27 cellular contexts compared by ENCODE assay signal in the genomic region with DNA sequence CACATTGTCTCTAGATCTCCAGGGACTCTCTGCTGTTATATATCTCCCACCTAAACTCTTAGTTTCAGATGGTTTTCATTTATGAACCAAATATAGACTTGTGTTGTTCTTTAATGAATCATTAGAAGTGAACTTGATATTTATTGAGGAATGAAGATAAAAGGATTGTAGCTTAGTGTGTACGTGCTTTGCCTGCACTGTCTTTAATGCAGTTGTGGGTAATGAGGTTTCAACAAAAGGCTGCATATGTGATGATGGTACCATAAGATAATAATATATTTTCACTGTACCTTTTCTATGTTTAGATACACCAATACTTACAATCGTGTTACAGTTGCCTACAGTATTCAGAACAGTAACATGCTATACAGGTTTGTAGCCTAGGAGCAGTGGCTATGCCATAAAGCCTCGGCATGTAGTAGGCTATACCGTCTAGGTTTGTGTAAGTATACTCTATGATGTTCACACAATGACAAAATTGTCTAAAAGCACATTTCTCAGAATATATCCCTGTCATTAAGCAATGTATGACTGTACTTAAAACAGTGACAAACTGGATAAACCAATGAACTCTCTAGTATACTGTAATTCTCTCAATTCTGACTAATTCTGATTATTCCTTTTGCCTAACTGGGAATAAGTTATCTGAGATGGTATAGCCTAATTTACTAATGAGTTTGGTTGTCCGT. TPM values are rescaled to one million over a fixed set of nuclear protein-coding genes. Genes with fewer than 3 reads are reported as not detected.
DNase-seq lines count a peak whose midpoint lies in the region; ATAC-seq, FAIRE-seq and TF ChIP-seq lines count a peak whose summit lies in the region.
"Had no signal": no experiment of that assay in that cellular context is flagged by ENCODE, and none has a peak within 500 bp of the region (broad histone marks: within the 10 kb centered on the region; RNA-seq: fewer than 3 reads in every experiment).

No MANE protein-coding gene starts in this region.

- TF ChIP-seq POLR2A in H54 (IDR thresholded peaks at IDR 0.05; ENCODE audit: low read depth, low read length): no peak

- no peak for TF ChIP-seq CTCF in CD8-positive, alpha-beta T cell (IDR thresholded peaks at IDR 0.05)
- no peak for TF ChIP-seq CTCF in neutrophil (IDR thresholded peaks at IDR 0.05)

- no peaks in the 10 kb centered on the region for H3K36me3 Mint-ChIP-seq in CD8-positive, alpha-beta T cell
- H3K36me3 Mint-ChIP-seq in activated T-helper 17 cell treated with anti-CD3 and anti-CD28 coated beads, Interleukin-2, amount 50 U/mL, for 72 hours (ENCODE audit: low read depth): peaks cover 21% of the 10 kb centered on the region
- H3K36me3 Mint-ChIP-seq: activated naive CD8-positive, alpha-beta T cell treated with anti-CD3 and anti-CD28 coated beads for 36 hours had no signal

- no peak for ATAC-seq in CD8-positive, alpha-beta T cell
- peak; percentile 72 for ATAC-seq in activated T-helper 17 cell treated with anti-CD3 and anti-CD28 coated beads, Interleukin-2, amount 50 U/mL, for 72 hours (replicated peaks)
- ATAC-seq in HG02588 (IDR thresholded peaks at IDR 0.05; ENCODE audit: unreplicated experiment): no peak
- ATAC-seq: left lung; naive thymus-derived CD4-positive, alpha-beta T cell; right cardiac atrium had no signal

- no peak for DNase-seq in CD8-positive, alpha-beta T cell
- no peak for DNase-seq in H54 (ENCODE audit: insufficient read length, low spot score)
- no peak for DNase-seq in HEK293T (ENCODE audit: extremely low spot score)
- no peak for DNase-seq in NCI-H510A treated with DMSO at 0.1 percent for 48 hours (lab: John Stamatoyannopoulos, UW)
- DNase-seq: activated CD4-positive, alpha-beta T cell treated with anti-CD3 and anti-CD28 coated beads for 1 hour; activated naive CD8-positive, alpha-beta T cell treated with anti-CD3 and anti-CD28 coated beads for 36 hours; central memory CD4-positive, alpha-beta T cell; EL; HCEC 1CT; left lung; naive thymus-derived CD4-positive, alpha-beta T cell; NCI-H1105; NCI-H2029 treated with DMSO at 0.1 percent for 48 hours; NCI-H226; NCI-H774; pancreas; right cardiac atrium; stimulated activated CD4-positive, alpha-beta T cell treated with anti-CD3 and anti-CD28 coated beads, Interleukin-12 subunit alpha, Interleukin-12 subunit beta, amount 100 ng/mL, for 4 hours; T1000; transverse colon had no signal

- H3K27me3 Mint-ChIP-seq in CD8-positive, alpha-beta T cell (ENCODE audit: low read depth): no peaks in the 10 kb centered on the region
- H3K27me3 Mint-ChIP-seq in activated T-helper 17 cell treated with anti-CD3 and anti-CD28 coated beads, Interleukin-2, amount 50 U/mL, for 72 hours: no peaks in the 10 kb centered on the region
- H3K27me3 Mint-ChIP-seq: activated naive CD8-positive, alpha-beta T cell treated with anti-CD3 and anti-CD28 coated beads for 36 hours; naive thymus-derived CD4-positive, alpha-beta T cell; stimulated activated naive CD8-positive, alpha-beta T cell treated with anti-CD3 and anti-CD28 coated beads, Interleukin-15, Interleukin-2, amounts not matched to agents 100 ng/mL and 50 ng/mL, for 24 hours had no signal

- no peaks in the 10 kb centered on the region for H3K9me3 Mint-ChIP-seq in CD8-positive, alpha-beta T cell
- no peaks in the 10 kb centered on the region for H3K9me3 Mint-ChIP-seq in activated T-helper 17 cell treated with anti-CD3 and anti-CD28 coated beads, Interleukin-2, amount 50 U/mL, for 72 hours
- H3K9me3 Mint-ChIP-seq: activated naive CD8-positive, alpha-beta T cell treated with anti-CD3 and anti-CD28 coated beads for 36 hours; stimulated activated naive CD8-positive, alpha-beta T cell treated with anti-CD3 and anti-CD28 coated beads, Interleukin-15, Interleukin-2, amounts not matched to agents 100 ng/mL and 50 ng/mL, for 24 hours had no signal

- H3K4me3 Mint-ChIP-seq in CD8-positive, alpha-beta T cell: no peak overlapping the region
- peak overlapping the region; percentile 58 for H3K4me3 Mint-ChIP-seq in activated T-helper 17 cell treated with anti-CD3 and anti-CD28 coated beads, Interleukin-2, amount 50 U/mL, for 72 hours
- H3K4me3 Mint-ChIP-seq: activated naive CD8-positive, alpha-beta T cell treated with anti-CD3 and anti-CD28 coated beads for 36 hours; CD14-positive monocyte; naive thymus-derived CD4-positive, alpha-beta T cell; stimulated activated naive CD8-positive, alpha-beta T cell treated with anti-CD3 and anti-CD28 coated beads, Interleukin-15, Interleukin-2, amounts not matched to agents 100 ng/mL and 50 ng/mL, for 24 hours had no signal

- CTCF ChIA-PET in CD8-positive, alpha-beta T cell (lab: Charles Lee): no interaction called here
- CTCF ChIA-PET in HEK293T (lab: Yijun Ruan, JAX): interaction anchor here (1.3 kb wide), 1 partner anchor 67 kb away, joined by 4 read pairs; no protein-coding TSS in a partner anchor

- POLR2A ChIA-PET in CD8-positive, alpha-beta T cell (lab: Charles Lee): no interaction called here
- POLR2A ChIA-PET in HEK293T (lab: Yijun Ruan, JAX): no interaction called here

- H3K27ac ChIP-seq in CD8-positive, alpha-beta T cell (ENCODE audit: low read depth, low read length): no peak overlapping the region
- peak overlapping the region; percentile 28 for H3K27ac ChIP-seq in neutrophil
- H3K27ac ChIP-seq: epithelial cell of prostate, hepatocyte, left lung, pancreas had no signal

- FAIRE-seq in H54 (lab: Jason Lieb, UNC): peak; percentile 50
- FAIRE-seq: pancreas had no signal

- no peaks in the 10 kb centered on the region for H3K27me3 ChIP-seq in CD8-positive, alpha-beta T cell (ENCODE audit: insufficient read depth, low read length)
- no peaks in the 10 kb centered on the region for H3K27me3 ChIP-seq in neutrophil
- H3K27me3 ChIP-seq: hepatocyte, left lung, pancreas, transverse colon had no signal

- H3K27ac Mint-ChIP-seq in CD8-positive, alpha-beta T cell: peak overlapping the region; percentile 46
- H3K27ac Mint-ChIP-seq in activated T-helper 17 cell treated with anti-CD3 and anti-CD28 coated beads, Interleukin-2, amount 50 U/mL, for 72 hours: peak overlapping the region; percentile 83
- H3K27ac Mint-ChIP-seq: activated naive CD8-positive, alpha-beta T cell treated with anti-CD3 and anti-CD28 coated beads for 36 hours; CD14-positive monocyte; naive thymus-derived CD4-positive, alpha-beta T cell; stimulated activated naive CD8-positive, alpha-beta T cell treated with anti-CD3 and anti-CD28 coated beads, Interleukin-15, Interleukin-2, amounts not matched to agents 100 ng/mL and 50 ng/mL, for 24 hours had no signal

- H3K9me3 ChIP-seq in CD8-positive, alpha-beta T cell (ENCODE audit: low read length): no peaks in the 10 kb centered on the region
- H3K9me3 ChIP-seq in neutrophil: no peaks in the 10 kb centered on the region
- H3K9me3 ChIP-seq: left lung, pancreas, transverse colon had no signal

- no peaks in the 10 kb centered on the region for H3K4me1 ChIP-seq in CD8-positive, alpha-beta T cell (ENCODE audit: insufficient read depth, low read length)
- peaks cover 33 to 49% of the 10 kb centered on the region in 2 experiments for H3K4me1 ChIP-seq in neutrophil (ENCODE audit: control insufficient read depth in 1 of 2, insufficient read depth in 1 of 2, low read depth in 1 of 2, low read length in 1 of 2)

- intact Hi-C loops in CD8-positive, alpha-beta T cell (cut with DNase I, micrococcal nuclease): no loop called here

- peaks cover 10% of the 10 kb centered on the region for H3K4me1 Mint-ChIP-seq in CD8-positive, alpha-beta T cell (ENCODE audit: low read depth)
- peaks cover 35% of the 10 kb centered on the region for H3K4me1 Mint-ChIP-seq in activated T-helper 17 cell treated with anti-CD3 and anti-CD28 coated beads, Interleukin-2, amount 50 U/mL, for 72 hours

- no peaks in the 10 kb centered on the region for H3K36me3 ChIP-seq in CD8-positive, alpha-beta T cell (ENCODE audit: insufficient read depth, low read length)
- H3K36me3 ChIP-seq in neutrophil: peaks cover 4% of the 10 kb centered on the region
- H3K36me3 ChIP-seq: pancreas, transverse colon had no signal

- H3K4me3 ChIP-seq in CD8-positive, alpha-beta T cell (ENCODE audit: low read depth, low read length): no peak overlapping the region
- H3K4me3 ChIP-seq in neutrophil (ENCODE audit: low read depth in 1 of 2, low read length in 1 of 2): no peak overlapping the region
- H3K4me3 ChIP-seq: hepatocyte, left lung, pancreas, transverse colon had no signal

TF ChIP-seq in HEK293T, 16 proteins besides CTCF, POLR2A, EP300 and RAD21:
- TF ChIP-seq FOXA1 (IDR thresholded peaks at IDR 0.05) (no peak), TARDBP (IDR thresholded peaks at IDR 0.05) (no peak), FOXK2 (IDR thresholded peaks at IDR 0.05) (no peak), CTBP1 (IDR thresholded peaks at IDR 0.05; ENCODE audit: borderline replicate concordance) (no peak), NFRKB (IDR thresholded peaks at IDR 0.05) (no peak), ELF4 (IDR thresholded peaks at IDR 0.05) (no peak), SP1 (IDR thresholded peaks at IDR 0.05) (no peak), ZNF384 (IDR thresholded peaks at IDR 0.05) (no peak), LEF1 (IDR thresholded peaks at IDR 0.05; ENCODE audit: borderline replicate concordance) (no peak), SUZ12 (IDR thresholded peaks at IDR 0.05) (no peak), ARNT (IDR thresholded peaks at IDR 0.05) (no peak), BHLHE40 (IDR thresholded peaks at IDR 0.05; ENCODE audit: borderline replicate concordance) (no peak), FOXM1 (IDR thresholded peaks at IDR 0.05; ENCODE audit: borderline replicate concordance) (no peak), L3MBTL2 (conservative IDR thresholded peaks at IDR 0.05) (no peak), HDGF (IDR thresholded peaks at IDR 0.05; ENCODE audit: borderline replicate concordance) (no peak)
- TF ChIP-seq, protein P1, sequence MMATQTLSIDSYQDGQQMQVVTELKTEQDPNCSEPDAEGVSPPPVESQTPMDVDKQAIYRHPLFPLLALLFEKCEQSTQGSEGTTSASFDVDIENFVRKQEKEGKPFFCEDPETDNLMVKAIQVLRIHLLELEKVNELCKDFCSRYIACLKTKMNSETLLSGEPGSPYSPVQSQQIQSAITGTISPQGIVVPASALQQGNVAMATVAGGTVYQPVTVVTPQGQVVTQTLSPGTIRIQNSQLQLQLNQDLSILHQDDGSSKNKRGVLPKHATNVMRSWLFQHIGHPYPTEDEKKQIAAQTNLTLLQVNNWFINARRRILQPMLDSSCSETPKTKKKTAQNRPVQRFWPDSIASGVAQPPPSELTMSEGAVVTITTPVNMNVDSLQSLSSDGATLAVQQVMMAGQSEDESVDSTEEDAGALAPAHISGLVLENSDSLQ (IDR thresholded peaks at IDR 0.05): no peak
TF ChIP-seq in HEK293T: peak in this region for 0.

RNA-seq across cellular contexts. Expression of a gene that starts 25.2 kb away (rescaled TPM):
- 1 to 10 TPM; 6.6 to 9.4 TPM for total RNA-seq in CD8-positive, alpha-beta T cell
- 10 to 100 TPM; 18.4 to 27.2 TPM for total RNA-seq in activated T-helper 17 cell treated with anti-CD3 and anti-CD28 coated beads, Interleukin-2, amount 50 U/mL, for 72 hours
